ENCODE assay signal across 10 cellular contexts in genomic region chr4:53558061-53558801, GRCh38. TPM values are rescaled to one million over a fixed set of nuclear protein-coding genes. Genes with fewer than 3 reads are reported as not detected.
DNase-seq lines count a peak whose midpoint lies in the region; ATAC-seq and TF ChIP-seq lines count a peak whose summit lies in the region.
"Had no signal": no experiment of that assay in that cellular context is flagged by ENCODE, and none has a peak within 500 bp of the region (broad histone marks: within the 10 kb centered on the region; RNA-seq: fewer than 3 reads in every experiment).

No MANE protein-coding gene starts in this region.

- TF ChIP-seq CTCF in fibroblast of pulmonary artery (IDR thresholded peaks at IDR 0.05; ENCODE audit: low read length, missing control alignments) = no peak

- H3K4me3 ChIP-seq in fibroblast of pulmonary artery (replicated peaks; ENCODE audit: low read depth, low read length) = no peak overlapping the region
- H3K4me3 ChIP-seq: cardiac muscle cell, SK-N-MC had no signal

- ATAC-seq in GM19035 (IDR thresholded peaks at IDR 0.05; ENCODE audit: unreplicated experiment) (no peak), HG03469 (IDR thresholded peaks at IDR 0.05; ENCODE audit: unreplicated experiment) (no peak)
- ATAC-seq: stimulated activated effector memory CD8-positive, alpha-beta T cell treated with anti-CD3 and anti-CD28 coated beads, Interleukin-12 subunit alpha, Interleukin-12 subunit beta, amount 100 ng/mL, for 72 hours had no signal

- DNase-seq in HT1080 (ENCODE audit: low read depth) (peak; percentile 75), SHP77 (lab: John Stamatoyannopoulos, UW) (peak; percentile 32 to 53), fibroblast of pulmonary artery (ENCODE audit: low read depth) (peak; percentile 75), retina (peak; percentile 72)
- DNase-seq in activated CD4-positive, alpha-beta T cell treated with anti-CD3 and anti-CD28 coated beads, Interleukin-2, amount 50 U/mL, for 4 hours = no peak

RNA-seq across cellular contexts. Expression of gene LNX1, which starts 33.1 kb away (rescaled TPM):
- 0.87 and 1.3 TPM in 2 replicates for total RNA-seq in HT1080 (2014; rRNA removed; shearing (Covaris generic))
- polyA plus RNA-seq in HT1080 (2015; cell fraction: cytosol; rRNA removed) = 1.5 and 2.9 TPM in 2 replicates
- polyA plus RNA-seq in HT1080 (2015; cell fraction: nucleus; rRNA removed) = 0.82 and 3.2 TPM in 2 replicates

Comparison
In these comparisons a context has a peak if more than half of its experiments do, and no peak if none do; other contexts are left out.
1. DNase-seq: peak in HT1080 (single experiment), SHP77 (2 of 2), fibroblast of pulmonary artery (single experiment) and retina (single experiment); none in activated CD4-positive, alpha-beta T cell treated with anti-CD3 and anti-CD28 coated beads, Interleukin-2, amount 50 U/mL, for 4 hours (0 of 2).